Comparison of ENCODE assay signal across 13 cellular contexts in the genomic region with DNA sequence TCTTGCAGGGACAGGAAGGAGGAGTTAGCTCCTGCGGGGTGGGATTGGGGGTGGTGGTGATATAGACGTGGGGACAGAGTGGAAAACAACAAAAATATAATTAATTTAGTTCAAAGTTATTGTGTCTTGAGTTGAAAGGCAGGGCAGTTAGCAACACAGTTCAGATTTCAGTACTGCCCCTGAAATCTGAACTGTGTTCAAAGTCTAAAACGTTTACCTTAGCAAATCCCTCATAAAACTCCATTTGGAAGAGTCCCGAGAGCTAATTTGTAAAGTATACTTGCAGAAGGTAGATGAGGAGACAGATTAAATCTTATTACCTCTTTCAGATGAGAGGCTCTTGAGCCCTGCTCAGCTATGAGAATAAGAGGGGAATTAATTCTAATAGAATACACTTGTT. TPM values are rescaled to one million over a fixed set of nuclear protein-coding genes. Genes with fewer than 3 reads are reported as not detected.
DNase-seq lines count a peak whose midpoint lies in the region; ATAC-seq, FAIRE-seq and TF ChIP-seq lines count a peak whose summit lies in the region.
"Not testable (repeated sequence)": the region's sequence is repeated elsewhere in the genome, so short reads cannot be mapped to it uniquely, and the experiment has no call there.
"Had no signal": no experiment of that assay in that cellular context is flagged by ENCODE, and none has a peak within 500 bp of the region (broad histone marks: within the 10 kb centered on the region; RNA-seq: fewer than 3 reads in every experiment).

No MANE protein-coding gene starts in this region.

- H3K36me3 Mint-ChIP-seq in T-helper 1 cell treated with Interleukin-12 subunit alpha and Interleukin-12 subunit beta and Interleukin-4 antibody, amounts not matched to agents 30 μg/mL and 1 μg/mL, for 36 hours (ENCODE audit: low read depth); activated T-cell treated with anti-CD3 and anti-CD28 coated beads, Interleukin-2, amount 50 U/mL, for 72 hours (ENCODE audit: insufficient read depth in 2 of 2); nephron progenitor cell (ENCODE audit: low read depth); stimulated activated naive CD8-positive, alpha-beta T cell treated with anti-CD3 and anti-CD28 coated beads, Interleukin-15, Interleukin-2, amounts not matched to agents 100 ng/mL and 50 ng/mL, for 24 hours (ENCODE audit: low read depth): not testable (repeated sequence)

- peak overlapping the region; percentile 91 for H3K4me3 Mint-ChIP-seq in T-helper 1 cell treated with Interleukin-12 subunit alpha and Interleukin-12 subunit beta and Interleukin-4 antibody, amounts not matched to agents 30 μg/mL and 1 μg/mL, for 36 hours
- H3K4me3 Mint-ChIP-seq in activated T-cell treated with anti-CD3 and anti-CD28 coated beads, Interleukin-2, amount 50 U/mL, for 72 hours = peak overlapping the region; percentile 87 to 91
- H3K4me3 Mint-ChIP-seq in nephron progenitor cell = peak overlapping the region; percentile 87
- H3K4me3 Mint-ChIP-seq in stimulated activated naive CD8-positive, alpha-beta T cell treated with anti-CD3 and anti-CD28 coated beads, Interleukin-15, Interleukin-2, amounts not matched to agents 100 ng/mL and 50 ng/mL, for 24 hours = peak overlapping the region; percentile 74

- intact Hi-C loops in colonic mucosa (cut with DNase I) = not testable (repeated sequence)

- TF ChIP-seq EP300 in A549 (IDR thresholded peaks at IDR 0.05) = not testable (repeated sequence)

- not testable (repeated sequence) for H3K4me1 ChIP-seq in A549; HAP-1; colonic mucosa; iPS-18a (ENCODE audit: control insufficient read depth, low read depth, low read length)

- H3K4me2 ChIP-seq in A549 = peak overlapping the region; percentile 78

- CTCF ChIA-PET in A549 (lab: Yijun Ruan, JAX) = not testable (repeated sequence)

- TF ChIP-seq CTCF in A549 (IDR thresholded peaks at IDR 0.05); colonic mucosa (IDR thresholded peaks at IDR 0.05); nephron progenitor cell (IDR thresholded peaks at IDR 0.05): not testable (repeated sequence)

- not testable (repeated sequence) for TF ChIP-seq POLR2A in A549 (IDR thresholded peaks at IDR 0.05; ENCODE audit: low read length)

- in situ Hi-C loops in HAP-1 (cut with MboI; ENCODE audit: low sequenced_read_pairs) = not testable (repeated sequence)

- H3K36me3 ChIP-seq in HAP-1 (replicated peaks); colonic mucosa; iPS-18a (ENCODE audit: control insufficient read depth, low read depth, low read length): not testable (repeated sequence)

- not testable (repeated sequence) for H3K9me3 Mint-ChIP-seq in T-helper 1 cell treated with Interleukin-12 subunit alpha and Interleukin-12 subunit beta and Interleukin-4 antibody, amounts not matched to agents 30 μg/mL and 1 μg/mL, for 36 hours; activated T-cell treated with anti-CD3 and anti-CD28 coated beads, Interleukin-2, amount 50 U/mL, for 72 hours; nephron progenitor cell; stimulated activated naive CD8-positive, alpha-beta T cell treated with anti-CD3 and anti-CD28 coated beads, Interleukin-15, Interleukin-2, amounts not matched to agents 100 ng/mL and 50 ng/mL, for 24 hours

- 40% methylated on average over 4 of the region's 4 CpGs for WGBS in A549 (ENCODE audit: missing lambda C conversion rate)

- H3K4me1 Mint-ChIP-seq in T-helper 1 cell treated with Interleukin-12 subunit alpha and Interleukin-12 subunit beta and Interleukin-4 antibody, amounts not matched to agents 30 μg/mL and 1 μg/mL, for 36 hours (ENCODE audit: low read depth) = peaks cover 18% of the 10 kb centered on the region
- peaks cover 23% of the 10 kb centered on the region for H3K4me1 Mint-ChIP-seq in activated T-cell treated with anti-CD3 and anti-CD28 coated beads, Interleukin-2, amount 50 U/mL, for 72 hours (ENCODE audit: low read depth)
- peaks cover 24% of the 10 kb centered on the region for H3K4me1 Mint-ChIP-seq in nephron progenitor cell
- H3K4me1 Mint-ChIP-seq in stimulated activated naive CD8-positive, alpha-beta T cell treated with anti-CD3 and anti-CD28 coated beads, Interleukin-15, Interleukin-2, amounts not matched to agents 100 ng/mL and 50 ng/mL, for 24 hours (ENCODE audit: low read depth) = peaks cover 25% of the 10 kb centered on the region

- H3K27ac ChIP-seq in A549; iPS-18a (ENCODE audit: low read length): not testable (repeated sequence)
- peak overlapping the region; percentile 68 for H3K27ac ChIP-seq in colonic mucosa

- not testable (repeated sequence) for H3K27me3 ChIP-seq in HAP-1 (ENCODE audit: low read depth); colonic mucosa; iPS-18a (ENCODE audit: control insufficient read depth, insufficient read depth, low read length)

- not testable (repeated sequence) for ATAC-seq in A549; activated T-cell treated with anti-CD3 and anti-CD28 coated beads, Interleukin-2, amount 50 U/mL, for 72 hours (replicated peaks in 1 of 2)

- not testable (repeated sequence) for H3K9me3 ChIP-seq in A549; HAP-1; colonic mucosa; iPS-18a (ENCODE audit: control insufficient read depth, low read depth, low read length)

- H3K4me3 ChIP-seq in A549 (peak overlapping the region; percentile 57; the same call in 1 of the 3 replicates), HAP-1 (peak overlapping the region; percentile 43; the same call in 1 of the 2 replicates), iPS-18a (ENCODE audit: low read length) (peak overlapping the region; percentile 70)
- H3K4me3 ChIP-seq in colonic mucosa = not testable (repeated sequence)

- H3K27ac Mint-ChIP-seq in T-helper 1 cell treated with Interleukin-12 subunit alpha and Interleukin-12 subunit beta and Interleukin-4 antibody, amounts not matched to agents 30 μg/mL and 1 μg/mL, for 36 hours = peak overlapping the region; percentile 62
- H3K27ac Mint-ChIP-seq in activated T-cell treated with anti-CD3 and anti-CD28 coated beads, Interleukin-2, amount 50 U/mL, for 72 hours; nephron progenitor cell; stimulated activated naive CD8-positive, alpha-beta T cell treated with anti-CD3 and anti-CD28 coated beads, Interleukin-15, Interleukin-2, amounts not matched to agents 100 ng/mL and 50 ng/mL, for 24 hours: not testable (repeated sequence)

- not testable (repeated sequence) for FAIRE-seq in A549 (lab: Jason Lieb, UNC)

- POLR2A ChIA-PET in A549 (lab: Yijun Ruan, JAX) = not testable (repeated sequence)

- H3K27me3 Mint-ChIP-seq in T-helper 1 cell treated with Interleukin-12 subunit alpha and Interleukin-12 subunit beta and Interleukin-4 antibody, amounts not matched to agents 30 μg/mL and 1 μg/mL, for 36 hours (ENCODE audit: low read depth); activated T-cell treated with anti-CD3 and anti-CD28 coated beads, Interleukin-2, amount 50 U/mL, for 72 hours (ENCODE audit: low read depth); nephron progenitor cell (ENCODE audit: low read depth, poor library complexity); stimulated activated naive CD8-positive, alpha-beta T cell treated with anti-CD3 and anti-CD28 coated beads, Interleukin-15, Interleukin-2, amounts not matched to agents 100 ng/mL and 50 ng/mL, for 24 hours: not testable (repeated sequence)

- not testable (repeated sequence) for H3K9ac ChIP-seq in colonic mucosa (ENCODE audit: low read depth in 2 of 2, low read length in 2 of 2); iPS-18a (ENCODE audit: low read length)

- not testable (repeated sequence) for DNase-seq in A549 (ENCODE audit: low read depth in 1 of 2, low spot score in 1 of 2); HAP-1 (ENCODE audit: low spot score in 2 of 2); activated T-cell treated with anti-CD3 and anti-CD28 coated beads, Interleukin-2, amount 50 U/mL, for 72 hours; colonic mucosa; nephron progenitor cell

- TF ChIP-seq RAD21 in A549 (conservative IDR thresholded peaks at IDR 0.05 in 1 of 2, IDR thresholded peaks at IDR 0.05 in 1 of 2) = not testable (repeated sequence)

RNA-seq across cellular contexts. Expression of a gene that starts 1.6 kb away (rescaled TPM):
- 14.8 and 15.5 TPM in 2 replicates for polyA plus RNA-seq in A549 (2011; rRNA removed)
- 26.3 and 35.9 TPM in 2 replicates for polyA plus RNA-seq in A549 (2012; cell fraction: cytosol; rRNA removed)
- polyA plus RNA-seq in A549 (2012; cell fraction: nucleus; rRNA removed) = 35.2 and 51.4 TPM in 2 replicates
- polyA plus RNA-seq in A549 (2017; fragmentation: RNase III; extraction: RNeasy Plus Mini Kit Qiagen cat#74134 plus additional on column Dnase treatment) = 22.1 to 24.9 TPM (median 22.6 TPM) in 3 replicates
- 16.2 and 19.1 TPM in 2 replicates for polyA minus RNA-seq in A549 (2011; rRNA and poly(A)+ RNA removed)
- 1 to 10 TPM; 5.6 to 8.4 TPM for total RNA-seq in activated T-cell treated with anti-CD3 and anti-CD28 coated beads, Interleukin-2, amount 50 U/mL, for 72 hours
- total RNA-seq in colonic mucosa = 10 to 100 TPM in 1 of 2 donors, 1 to 10 TPM in 1; 7.4 to 16.2 TPM

RNA-seq across cellular contexts. Expression of a gene that starts 27.5 kb away (rescaled TPM):
- polyA plus RNA-seq in A549 (2011; rRNA removed) (30.9 and 35.5 TPM in 2 replicates), A549 (2017; fragmentation: RNase III; extraction: RNeasy Plus Mini Kit Qiagen cat#74134 plus additional on column Dnase treatment) (29.6 to 33.4 TPM (median 31.7 TPM) in 3 replicates)
- 31.7 and 37.9 TPM in 2 replicates for polyA plus RNA-seq in A549 (2012; cell fraction: cytosol; rRNA removed)
- polyA plus RNA-seq in A549 (2012; cell fraction: nucleus; rRNA removed) = 58.0 and 61.6 TPM in 2 replicates
- 46.8 and 55.7 TPM in 2 replicates for polyA minus RNA-seq in A549 (2011; rRNA and poly(A)+ RNA removed)
- total RNA-seq in activated T-cell treated with anti-CD3 and anti-CD28 coated beads, Interleukin-2, amount 50 U/mL, for 72 hours = 10 to 100 TPM; 15.0 to 16.7 TPM
- 10 to 100 TPM; 27.7 to 51.3 TPM for total RNA-seq in colonic mucosa

RNA-seq across cellular contexts. Expression of a gene that starts 33.4 kb away (rescaled TPM):
- polyA plus RNA-seq in A549 (2011; rRNA removed) = not detected in 2 replicates
- polyA plus RNA-seq in A549 (2012; cell fraction: cytosol; rRNA removed) = not detected in 2 replicates
- not detected in 2 replicates for polyA plus RNA-seq in A549 (2012; cell fraction: nucleus; rRNA removed)
- polyA plus RNA-seq in A549 (2017; fragmentation: RNase III; extraction: RNeasy Plus Mini Kit Qiagen cat#74134 plus additional on column Dnase treatment) = not detected in 3 replicates
- polyA minus RNA-seq in A549 (2011; rRNA and poly(A)+ RNA removed) = not detected in 2 replicates
- total RNA-seq in activated T-cell treated with anti-CD3 and anti-CD28 coated beads, Interleukin-2, amount 50 U/mL, for 72 hours = not detected
- 1 to 10 TPM; 1.6 to 3.6 TPM for total RNA-seq in colonic mucosa
- total RNA-seq: A172, GM12878, PC-3, T-helper 17 cell had no signal
- polyA plus RNA-seq: BJ, GM12878 had no signal
